Comparison of ENCODE assay signal across 8 cellular contexts in genomic region chr16:30417447-30418349, GRCh38. TPM values are rescaled to one million over a fixed set of nuclear protein-coding genes. Genes with fewer than 3 reads are reported as not detected.
DNase-seq lines count a peak whose midpoint lies in the region; ATAC-seq and TF ChIP-seq lines count a peak whose summit lies in the region.

No MANE protein-coding gene starts in this region.

- DNase-seq in NCI-H82 (lab: John Stamatoyannopoulos, UW), result peak; percentile 88
- no peak for DNase-seq in NCI-H82 treated with DMSO at 0.1 percent for 48 hours (lab: John Stamatoyannopoulos, UW; ENCODE audit: unreplicated experiment)
- DNase-seq in NCI-H2196 treated with DMSO at 0.1 percent for 48 hours (lab: John Stamatoyannopoulos, UW; ENCODE audit: unreplicated experiment), result peak; percentile 92
- DNase-seq in activated CD4-positive, alpha-beta T cell treated with anti-CD3 and anti-CD28 coated beads, Interleukin-2, amount 50 U/mL, for 4 hours, result peak; percentile 82 to 86
- DNase-seq in dermis microvascular lymphatic vessel endothelial cell (ENCODE audit: low read depth in 2 of 2), result peak; percentile 93 to 97
- DNase-seq in lower leg skin (ENCODE audit: low spot score in 2 of 2), result peak; percentile 55 to 91
- peak; percentile 86 to 90 for DNase-seq in stimulated activated CD4-positive, alpha-beta T cell treated with anti-CD3 and anti-CD28 coated beads, Interleukin-4, amount 100 ng/mL, for 4 hours

- no peak for TF ChIP-seq POLR2A in lower leg skin (IDR thresholded peaks at IDR 0.05)

- 1 to 2% methylated on average over 24 to 31 of the region's 142 CpGs for WGBS in lower leg skin, 2 donors

- intact Hi-C loops in lower leg skin (cut with DNase I; ENCODE audit: low total_unique reads), result no loop called here

- ATAC-seq in HG03039 (IDR thresholded peaks at IDR 0.05; ENCODE audit: unreplicated experiment), result peak; percentile 74

- no peak for TF ChIP-seq CTCF in lower leg skin (IDR thresholded peaks at IDR 0.05)

- H3K4me3 ChIP-seq in lower leg skin (ENCODE audit: low read depth, poor library complexity, severe bottlenecking), result peak overlapping the region; percentile 39

RNA-seq across cellular contexts. Expression of gene ZNF771, which starts 10.3 kb away (rescaled TPM):
- 7.6 and 14.0 TPM in 2 replicates for total RNA-seq in dermis microvascular lymphatic vessel endothelial cell
- 10 to 100 TPM in 3 of 4 donors, 1 to 10 TPM in 1; 5.9 to 12.8 (median 11.0) TPM for total RNA-seq in lower leg skin

RNA-seq across cellular contexts. Expression of gene DCTPP1, which starts 12.1 kb away (rescaled TPM):
- total RNA-seq in dermis microvascular lymphatic vessel endothelial cell (80.9 and 89.8 TPM in 2 replicates), lower leg skin (10 to 100 TPM; 14.7 to 18.8 (median 17.9) TPM)

RNA-seq across cellular contexts. Expression of gene ZNF48, which starts 22.5 kb away (rescaled TPM):
- 11.4 and 15.2 TPM in 2 replicates for total RNA-seq in dermis microvascular lymphatic vessel endothelial cell
- total RNA-seq in lower leg skin, result 10 to 100 TPM in 3 of 4 donors, 1 to 10 TPM in 1; 8.3 to 15.6 (median 10.5) TPM

RNA-seq across cellular contexts. Expression of gene SEPHS2, which starts 28.0 kb away (rescaled TPM):
- 13.6 and 24.9 TPM in 2 replicates for total RNA-seq in dermis microvascular lymphatic vessel endothelial cell
- 10 to 100 TPM; 17.7 to 25.3 (median 23.6) TPM for total RNA-seq in lower leg skin

RNA-seq across cellular contexts. Expression of gene SEPTIN1, which starts 35.3 kb away (rescaled TPM):
- total RNA-seq in dermis microvascular lymphatic vessel endothelial cell (under 0.01 and 0.38 TPM in 2 replicates), lower leg skin (1 to 10 TPM in 1 of 4 donors, under 1 TPM in 2, not detected in 1; 0.39 to 1.2 (median 0.91) TPM)
